In the genomic region with DNA sequence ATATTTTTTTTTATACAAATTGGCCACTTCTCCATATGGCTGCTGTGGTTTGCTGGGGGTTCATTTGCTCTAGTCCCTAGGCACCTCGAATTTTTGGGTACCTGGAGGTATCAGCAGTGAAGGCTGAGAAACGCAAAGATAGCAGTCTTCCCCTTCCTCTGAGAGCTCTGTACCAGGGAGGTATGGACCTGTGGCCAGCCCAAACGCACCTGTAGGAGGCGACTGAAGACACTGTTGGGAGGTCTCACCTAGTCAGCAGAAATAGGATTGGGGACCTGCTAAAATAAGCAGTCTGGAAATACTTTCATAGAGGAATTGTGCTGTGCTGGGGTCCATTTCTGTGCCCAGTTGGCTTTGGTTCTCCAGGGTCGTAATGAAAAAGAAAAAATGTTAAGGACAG, we compare ENCODE assay signal across 26 cellular contexts.
"Had no signal": no experiment of that assay in that cellular context is flagged by ENCODE, and none has a peak within 500 bp of the region (broad histone marks: within the 10 kb centered on the region; RNA-seq: fewer than 3 reads in every experiment).

No MANE protein-coding gene starts in this region.

- H3K4me1 ChIP-seq: colonic mucosa, esophagus squamous epithelium, gastrocnemius medialis, left lung, lower lobe of right lung had no signal

- H3K36me3 ChIP-seq: colonic mucosa, gastrocnemius medialis, left lung had no signal

- H3K4me3 ChIP-seq: colonic mucosa, esophagus squamous epithelium, gastrocnemius medialis, heart right ventricle, left lung, lower lobe of right lung, mucosa of descending colon had no signal

- ATAC-seq: effector memory CD8-positive, alpha-beta T cell; esophagus mucosa; gastrocnemius medialis; heart right ventricle; left cardiac atrium; left lung; left ventricle myocardium superior; lower lobe of right lung; mucosa of descending colon; naive thymus-derived CD8-positive, alpha-beta T cell had no signal

- H3K9me3 ChIP-seq: colonic mucosa, gastrocnemius medialis had no signal

- H3K27me3 ChIP-seq: colonic mucosa, esophagus squamous epithelium, gastrocnemius medialis, heart right ventricle, left lung had no signal

- FAIRE-seq: endothelial cell of umbilical vein had no signal

- DNase-seq: colonic mucosa; cortex of kidney; effector CD8-positive, alpha-beta T cell; effector memory CD8-positive, alpha-beta T cell; esophagus squamous epithelium; foreskin fibroblast; foreskin melanocyte; gastrocnemius medialis; glutamatergic neuron; head of caudate nucleus; heart right ventricle; hippocampal formation; immature natural killer cell; islet precursor cell; left cardiac atrium; left lung; left ventricle myocardium superior; lower lobe of right lung; mesenchymal stem cell; mucosa of descending colon; naive B cell; naive thymus-derived CD8-positive, alpha-beta T cell had no signal

- H3K27ac Mint-ChIP-seq: dendritic cell treated with granulocyte-macrophage colony-stimulating factor and Interleukin-4, amounts not matched to agents 40 ng/mL and 50 ng/mL, for 4 days; effector memory CD8-positive, alpha-beta T cell; immature natural killer cell; mesothelial cell of epicardium; naive thymus-derived CD8-positive, alpha-beta T cell had no signal

- H3K4me3 Mint-ChIP-seq: dendritic cell treated with granulocyte-macrophage colony-stimulating factor and Interleukin-4, amounts not matched to agents 40 ng/mL and 50 ng/mL, for 4 days; effector memory CD8-positive, alpha-beta T cell; immature natural killer cell; mesothelial cell of epicardium; naive B cell; naive thymus-derived CD8-positive, alpha-beta T cell had no signal

- H3K27me3 Mint-ChIP-seq: dendritic cell treated with granulocyte-macrophage colony-stimulating factor and Interleukin-4, amounts not matched to agents 40 ng/mL and 50 ng/mL, for 4 days; effector memory CD8-positive, alpha-beta T cell; naive B cell; naive thymus-derived CD8-positive, alpha-beta T cell had no signal

- H3K27ac ChIP-seq: colonic mucosa, esophagus squamous epithelium, gastrocnemius medialis, heart right ventricle, left lung, lower lobe of right lung had no signal
